In the genomic region with DNA sequence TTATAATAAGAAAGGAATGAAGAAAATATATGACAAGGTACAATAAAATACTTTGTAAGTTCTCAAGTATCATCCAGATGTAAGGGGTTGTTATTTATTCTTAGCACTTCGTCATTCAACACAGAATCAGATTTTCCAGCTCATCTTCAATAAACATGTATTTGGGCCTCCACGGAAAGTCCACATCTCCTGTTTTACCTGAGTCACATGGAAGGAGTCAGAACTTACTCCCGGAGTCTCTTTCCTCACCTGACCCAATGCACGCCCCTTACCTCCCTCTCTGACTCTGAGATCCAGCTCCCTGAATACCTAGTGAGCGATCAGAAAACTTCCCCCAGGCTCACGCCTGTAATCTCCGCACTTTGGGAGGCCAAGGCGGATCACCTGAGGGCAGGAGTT, we compare ENCODE assay signal across 8 cellular contexts. TPM values are rescaled to one million over a fixed set of nuclear protein-coding genes. Genes with fewer than 3 reads are reported as not detected.
DNase-seq lines count a peak whose midpoint lies in the region; ATAC-seq and TF ChIP-seq lines count a peak whose summit lies in the region.

No MANE protein-coding gene starts in this region.

- H3K4me3 ChIP-seq in left lung = peak overlapping the region in 1 of 2 donors; percentile 74

- no peaks in the 10 kb centered on the region for H3K36me3 ChIP-seq in left lung

- peaks cover 71% of the 10 kb centered on the region for H3K4me1 Mint-ChIP-seq in activated CD4-positive, alpha-beta T cell treated with anti-CD3 and anti-CD28 coated beads, Interleukin-2, amount 10 ng/mL, durations not matched to agents 7 days and 5 days
- H3K4me1 Mint-ChIP-seq in activated naive CD8-positive, alpha-beta T cell treated with anti-CD3 and anti-CD28 coated beads, Interleukin-2, amount 50 U/mL, for 24 hours = peaks cover 80% of the 10 kb centered on the region

- no peak for DNase-seq in activated CD4-positive, alpha-beta T cell treated with anti-CD3 and anti-CD28 coated beads, Interleukin-2, amount 10 ng/mL, durations not matched to agents 7 days and 5 days
- DNase-seq in activated CD4-positive, alpha-beta T cell treated with anti-CD3 and anti-CD28 coated beads for 48 hours = no peak
- no peak for DNase-seq in activated naive CD8-positive, alpha-beta T cell treated with anti-CD3 and anti-CD28 coated beads, Interleukin-2, amount 50 U/mL, for 24 hours
- DNase-seq in left lung (no peak), LoVo (ENCODE audit: low spot score) (no peak)

- POLR2A ChIA-PET in activated CD4-positive, alpha-beta T cell treated with anti-CD3 and anti-CD28 coated beads, Interleukin-2, amount 10 ng/mL, durations not matched to agents 7 days and 5 days (lab: Charles Lee) = no interaction called here

- intact Hi-C loops in left lung (cut with DNase I) = no loop called here

- H3K9me3 Mint-ChIP-seq in activated CD4-positive, alpha-beta T cell treated with anti-CD3 and anti-CD28 coated beads, Interleukin-2, amount 10 ng/mL, durations not matched to agents 7 days and 5 days = no peaks in the 10 kb centered on the region
- no peaks in the 10 kb centered on the region for H3K9me3 Mint-ChIP-seq in activated naive CD8-positive, alpha-beta T cell treated with anti-CD3 and anti-CD28 coated beads, Interleukin-2, amount 50 U/mL, for 24 hours

- H3K27ac Mint-ChIP-seq in activated CD4-positive, alpha-beta T cell treated with anti-CD3 and anti-CD28 coated beads, Interleukin-2, amount 10 ng/mL, durations not matched to agents 7 days and 5 days = peak overlapping the region; percentile 98
- peak overlapping the region; percentile 100 for H3K27ac Mint-ChIP-seq in activated naive CD8-positive, alpha-beta T cell treated with anti-CD3 and anti-CD28 coated beads, Interleukin-2, amount 50 U/mL, for 24 hours

- H3K4me1 ChIP-seq in left lung = peaks cover 20 to 45% of the 10 kb centered on the region in 2 donors

- peak overlapping the region; percentile 96 for H3K4me3 Mint-ChIP-seq in activated CD4-positive, alpha-beta T cell treated with anti-CD3 and anti-CD28 coated beads, Interleukin-2, amount 10 ng/mL, durations not matched to agents 7 days and 5 days
- peak overlapping the region; percentile 97 for H3K4me3 Mint-ChIP-seq in activated naive CD8-positive, alpha-beta T cell treated with anti-CD3 and anti-CD28 coated beads, Interleukin-2, amount 50 U/mL, for 24 hours

- CTCF ChIA-PET in activated CD4-positive, alpha-beta T cell treated with anti-CD3 and anti-CD28 coated beads, Interleukin-2, amount 10 ng/mL, durations not matched to agents 7 days and 5 days (lab: Charles Lee) = interaction anchor here (1.3 to 2.1 kb wide), 2 partner anchors 8 to 113 kb away, joined by 3 to 6 read pairs; a partner anchor contains a TSS

- no peak for TF ChIP-seq CTCF in left lung (IDR thresholded peaks at IDR 0.05)

- no peaks in the 10 kb centered on the region for H3K27me3 ChIP-seq in left lung

- no peak for ATAC-seq in activated naive CD8-positive, alpha-beta T cell treated with anti-CD3 and anti-CD28 coated beads, Interleukin-2, amount 50 U/mL, for 24 hours
- ATAC-seq in left lung = no peak
- no peak for ATAC-seq in HG03196 (IDR thresholded peaks at IDR 0.05; ENCODE audit: unreplicated experiment)
- ATAC-seq in GM19395 (IDR thresholded peaks at IDR 0.05; ENCODE audit: unreplicated experiment) = no peak

- H3K27me3 Mint-ChIP-seq in activated CD4-positive, alpha-beta T cell treated with anti-CD3 and anti-CD28 coated beads, Interleukin-2, amount 10 ng/mL, durations not matched to agents 7 days and 5 days = no peaks in the 10 kb centered on the region
- H3K27me3 Mint-ChIP-seq in activated naive CD8-positive, alpha-beta T cell treated with anti-CD3 and anti-CD28 coated beads, Interleukin-2, amount 50 U/mL, for 24 hours = no peaks in the 10 kb centered on the region

- peak overlapping the region; percentile 98 to 99 for H3K27ac ChIP-seq in left lung
- peak overlapping the region; percentile 98 for H3K27ac ChIP-seq in temporal lobe (ENCODE audit: low read depth, low read length)

- peaks cover 7% of the 10 kb centered on the region for H3K36me3 Mint-ChIP-seq in activated CD4-positive, alpha-beta T cell treated with anti-CD3 and anti-CD28 coated beads, Interleukin-2, amount 10 ng/mL, durations not matched to agents 7 days and 5 days (ENCODE audit: low read depth)
- H3K36me3 Mint-ChIP-seq in activated naive CD8-positive, alpha-beta T cell treated with anti-CD3 and anti-CD28 coated beads, Interleukin-2, amount 50 U/mL, for 24 hours (ENCODE audit: low read depth) = peaks cover 3% of the 10 kb centered on the region

- H3K9me3 ChIP-seq in left lung = no peaks in the 10 kb centered on the region

RNA-seq across cellular contexts. Expression of a gene that starts 1.5 kb away (rescaled TPM):
- total RNA-seq in activated CD4-positive, alpha-beta T cell treated with anti-CD3 and anti-CD28 coated beads, Interleukin-2, amount 10 ng/mL, durations not matched to agents 7 days and 5 days = 10 to 100 TPM; 25.7 to 40.2 TPM
- 10 to 100 TPM; 39.6 to 44.3 TPM for total RNA-seq in left lung
- total RNA-seq in temporal lobe = 13.5 TPM

RNA-seq across cellular contexts. Expression of a gene that starts 17.9 kb away (rescaled TPM):
- total RNA-seq in activated CD4-positive, alpha-beta T cell treated with anti-CD3 and anti-CD28 coated beads, Interleukin-2, amount 10 ng/mL, durations not matched to agents 7 days and 5 days = 10 to 100 TPM; 74.6 to 92.0 TPM
- total RNA-seq in left lung = 10 to 100 TPM; 32.6 to 83.5 TPM
- 17.2 TPM for total RNA-seq in temporal lobe

RNA-seq across cellular contexts. Expression of a gene that starts 23.6 kb away (rescaled TPM):
- 10 to 100 TPM; 50.0 to 50.2 TPM for total RNA-seq in activated CD4-positive, alpha-beta T cell treated with anti-CD3 and anti-CD28 coated beads, Interleukin-2, amount 10 ng/mL, durations not matched to agents 7 days and 5 days
- 10 to 100 TPM; 26.6 to 30.9 TPM for total RNA-seq in left lung
- total RNA-seq in temporal lobe = 10.1 TPM

RNA-seq across cellular contexts. Expression of a gene that starts 32.6 kb away (rescaled TPM):
- total RNA-seq in activated CD4-positive, alpha-beta T cell treated with anti-CD3 and anti-CD28 coated beads, Interleukin-2, amount 10 ng/mL, durations not matched to agents 7 days and 5 days = 100 to 1,000 TPM in 1 of 2 experiments, 10 to 100 TPM in 1; 75.1 to 104 TPM
- total RNA-seq in left lung (100 to 1,000 TPM; 134 to 144 TPM), temporal lobe (7.4 TPM)

RNA-seq across cellular contexts. Expression of a gene that starts 36.5 kb away (rescaled TPM):
- 100 to 1,000 TPM; 147 to 157 TPM for total RNA-seq in activated CD4-positive, alpha-beta T cell treated with anti-CD3 and anti-CD28 coated beads, Interleukin-2, amount 10 ng/mL, durations not matched to agents 7 days and 5 days
- total RNA-seq in left lung = 10 to 100 TPM; 29.7 to 40.8 TPM
- 11.8 TPM for total RNA-seq in temporal lobe
